In genomic region chr12:47035459-47035858, GRCh38 we compare ENCODE assay signal across 27 cellular contexts. TPM values are rescaled to one million over a fixed set of nuclear protein-coding genes. Genes with fewer than 3 reads are reported as not detected.
DNase-seq lines count a peak whose midpoint lies in the region; ATAC-seq and TF ChIP-seq lines count a peak whose summit lies in the region.
"Had no signal": no experiment of that assay in that cellular context is flagged by ENCODE, and none has a peak within 500 bp of the region (broad histone marks: within the 10 kb centered on the region; RNA-seq: fewer than 3 reads in every experiment).

No MANE protein-coding gene starts in this region.

- no peak overlapping the region for H2AK9ac ChIP-seq in IMR-90 (replicated peaks; ENCODE audit: low read depth, low read length, poor library complexity)

- no peak overlapping the region for H2AK5ac ChIP-seq in IMR-90 (ENCODE audit: low read depth, low read length)
- peak overlapping the region; percentile 78 for H2AK5ac ChIP-seq in mesenchymal stem cell (ENCODE audit: low read length, severe bottlenecking)

- dilution Hi-C loops in IMR-90 (cut with HindIII; ENCODE audit: low sequenced_read_pairs, unreplicated experiment) = no loop called here

- H3K27ac Mint-ChIP-seq in WTC11 (no peak overlapping the region), Caco-2 (ENCODE audit: unreplicated experiment) (no peak overlapping the region)
- H3K27ac Mint-ChIP-seq: activated CD4-positive, alpha-beta memory T cell treated with anti-CD3 and anti-CD28 coated beads for 36 hours; activated naive CD4-positive, alpha-beta T cell treated with anti-CD3 and anti-CD28 coated beads, Interleukin-2, amount 10 ng/mL, durations not matched to agents 7 days and 5 days had no signal

- no peak for TF ChIP-seq POLR2A in IMR-90 (IDR thresholded peaks at IDR 0.05; ENCODE audit: low read depth, low read length)
- TF ChIP-seq POLR2A in gastroesophageal sphincter (IDR thresholded peaks at IDR 0.05) = no peak

- no peak overlapping the region for H2BK12ac ChIP-seq in mesenchymal stem cell (ENCODE audit: low read length in 2 of 2)

- H2BK15ac ChIP-seq in IMR-90 (ENCODE audit: low read depth, low read length) (0 out of 3 replicates have a peak overlapping the region, but pooled peaks have one; percentile 21), mesenchymal stem cell (ENCODE audit: low read depth, poor library complexity, severe bottlenecking) (no peak overlapping the region)

- H4K91ac ChIP-seq in IMR-90 (ENCODE audit: insufficient read depth, low read depth, low read length) (no peak overlapping the region; the same call in 1 of the 2 replicates), mesenchymal stem cell (ENCODE audit: low read length) (no peak overlapping the region)

- H3K9me3 Mint-ChIP-seq in WTC11 = no peaks in the 10 kb centered on the region
- peaks cover 39% of the 10 kb centered on the region for H3K9me3 Mint-ChIP-seq in Caco-2 (ENCODE audit: unreplicated experiment)
- H3K9me3 Mint-ChIP-seq: activated CD4-positive, alpha-beta memory T cell treated with anti-CD3 and anti-CD28 coated beads for 36 hours; activated naive CD4-positive, alpha-beta T cell treated with anti-CD3 and anti-CD28 coated beads, Interleukin-2, amount 10 ng/mL, durations not matched to agents 7 days and 5 days had no signal

- H3K27me3 ChIP-seq in IMR-90 (ENCODE audit: control insufficient read depth, insufficient read depth, low read length) (no peaks in the 10 kb centered on the region), mesenchymal stem cell (ENCODE audit: control insufficient read depth in 1 of 2, insufficient read depth in 1 of 2, low read length in 2 of 2) (no peaks in the 10 kb centered on the region), Caco-2 (replicated peaks; ENCODE audit: control insufficient read depth, insufficient read depth, low read length) (no peaks in the 10 kb centered on the region), gastroesophageal sphincter (no peaks in the 10 kb centered on the region)
- H3K27me3 ChIP-seq: neutrophil had no signal

- H4K8ac ChIP-seq in IMR-90 (ENCODE audit: low read depth in 2 of 2, low read length in 2 of 2) (no peak overlapping the region), mesenchymal stem cell (ENCODE audit: low read length) (no peak overlapping the region)

- intact Hi-C loops in IMR-90 (cut with micrococcal nuclease) = loop anchor here (10.0 kb wide), 1 partner anchor 739 kb away; the partner anchor contains the start of gene SLC48A1
- intact Hi-C loops in Caco-2 (cut with micrococcal nuclease; ENCODE audit: unreplicated experiment) = no loop called here

- 100% methylated on average over 1 of the region's 3 CpGs; no CpG with 5 or more reads in 1 of the 2 experiments for WGBS in IMR-90 (ENCODE audit: extremely low coverage in 2 of 2, insufficient read length in 1 of 2), 2 experiments
- 100% methylated on average over 2 of the region's 3 CpGs for WGBS in mesenchymal stem cell
- 43 to 61% methylated on average over 1 to 2 of the region's 3 CpGs for WGBS in gastroesophageal sphincter (ENCODE audit: low coverage in 1 of 2), 2 donors

- H3K36me3 Mint-ChIP-seq in WTC11 (no peaks in the 10 kb centered on the region), Caco-2 (ENCODE audit: insufficient read depth, unreplicated experiment) (peaks cover 7% of the 10 kb centered on the region)
- H3K36me3 Mint-ChIP-seq: activated CD4-positive, alpha-beta memory T cell treated with anti-CD3 and anti-CD28 coated beads for 36 hours; activated naive CD4-positive, alpha-beta T cell treated with anti-CD3 and anti-CD28 coated beads, Interleukin-2, amount 10 ng/mL, durations not matched to agents 7 days and 5 days; CD4-positive, CD25-positive, alpha-beta regulatory T cell had no signal

- no peaks in the 10 kb centered on the region for H4K20me1 ChIP-seq in IMR-90 (ENCODE audit: insufficient read depth, low read length)

- peak overlapping the region; percentile 34; the same call in 1 of the 2 replicates for H2BK20ac ChIP-seq in IMR-90 (ENCODE audit: low read depth, low read length)

- POLR2A ChIA-PET in IMR-90 (lab: Charles Lee; ENCODE audit: unreplicated experiment) (no interaction called here), WTC11 (lab: Charles Lee) (no interaction called here), Caco-2 (lab: Charles Lee) (no interaction called here)

- H3K4me1 Mint-ChIP-seq in WTC11 (peaks cover 33% of the 10 kb centered on the region), Caco-2 (ENCODE audit: low read depth, unreplicated experiment) (peaks cover 62% of the 10 kb centered on the region)

- DNase-seq in DMS53 treated with DMSO at 0.1 percent for 48 hours (lab: John Stamatoyannopoulos, UW; ENCODE audit: unreplicated experiment) (peak; percentile 39), IMR-90 (no peak), WTC11 (ENCODE audit: low spot score) (no peak), mesenchymal stem cell (no peak), Caco-2 (no peak)
- DNase-seq: activated CD4-positive, alpha-beta memory T cell treated with anti-CD3 and anti-CD28 coated beads for 36 hours; activated CD8-positive, alpha-beta memory T cell treated with anti-CD3 and anti-CD28 coated beads, Interleukin-2, amount 50 U/mL, for 48 hours; activated naive CD4-positive, alpha-beta T cell treated with anti-CD3 and anti-CD28 coated beads, Interleukin-2, amount 10 ng/mL, durations not matched to agents 7 days and 5 days; CD4-positive, CD25-positive, alpha-beta regulatory T cell; DMS 273 treated with DMSO at 0.1 percent for 48 hours; effector memory CD4-positive, alpha-beta T cell; foreskin melanocyte; H7; mesendoderm; NCI-H1417 treated with DMSO at 0.1 percent for 48 hours; NCI-H510A; RPMI8226; stimulated activated naive CD4-positive, alpha-beta T cell treated with Interleukin-2 at 50 U/mL for 16 hours; T-helper 1 cell had no signal

- H3K4me3 Mint-ChIP-seq in WTC11 (no peak overlapping the region), Caco-2 (ENCODE audit: unreplicated experiment) (no peak overlapping the region)
- H3K4me3 Mint-ChIP-seq: activated CD4-positive, alpha-beta memory T cell treated with anti-CD3 and anti-CD28 coated beads for 36 hours; activated naive CD4-positive, alpha-beta T cell treated with anti-CD3 and anti-CD28 coated beads, Interleukin-2, amount 10 ng/mL, durations not matched to agents 7 days and 5 days; CD4-positive, CD25-positive, alpha-beta regulatory T cell had no signal

- H3K9me3 ChIP-seq in IMR-90 (ENCODE audit: control insufficient read depth, insufficient read depth, low read length) = no peaks in the 10 kb centered on the region
- H3K9me3 ChIP-seq in mesenchymal stem cell (ENCODE audit: control insufficient read depth, low read length) = no peaks in the 10 kb centered on the region
- peaks cover 16% of the 10 kb centered on the region for H3K9me3 ChIP-seq in Caco-2
- H3K9me3 ChIP-seq in gastroesophageal sphincter = no peaks in the 10 kb centered on the region
- H3K9me3 ChIP-seq: neutrophil had no signal

- H2BK5ac ChIP-seq in IMR-90 (ENCODE audit: low read depth, low read length, poor library complexity, severe bottlenecking) = no peak overlapping the region
- no peak overlapping the region for H2BK5ac ChIP-seq in mesenchymal stem cell (ENCODE audit: low read depth, low read length, poor library complexity, severe bottlenecking)

- H2AFZ ChIP-seq in IMR-90 (replicated peaks; ENCODE audit: low read length, poor library complexity) (no peak overlapping the region), mesenchymal stem cell (ENCODE audit: low read depth, low read length) (no peak overlapping the region)

- H3K9ac ChIP-seq in IMR-90 (ENCODE audit: low read depth, low read length) (no peak overlapping the region), mesenchymal stem cell (ENCODE audit: low read length) (no peak overlapping the region)

- TF ChIP-seq RAD21 in IMR-90 (IDR thresholded peaks at IDR 0.05; ENCODE audit: low read length) = no peak

- 0 out of 2 replicates have a peak overlapping the region, but pooled peaks have one; percentile 19 for H3K14ac ChIP-seq in IMR-90 (replicated peaks; ENCODE audit: low read depth, low read length)
- H3K14ac ChIP-seq in mesenchymal stem cell (ENCODE audit: low read length in 2 of 2) = no peak overlapping the region

- H3K4me2 ChIP-seq in IMR-90 (ENCODE audit: low read depth, low read length) (no peak overlapping the region), mesenchymal stem cell (ENCODE audit: low read length, poor library complexity, severe bottlenecking) (no peak overlapping the region)

- no peak for TF ChIP-seq EP300 in gastroesophageal sphincter (IDR thresholded peaks at IDR 0.05)

- peaks cover 5% of the 10 kb centered on the region; the same call in 1 of the 2 replicates for H3K9me1 ChIP-seq in IMR-90 (ENCODE audit: insufficient read depth, low read length)

- H3K27me3 Mint-ChIP-seq in WTC11 (ENCODE audit: low read depth) = no peaks in the 10 kb centered on the region
- H3K27me3 Mint-ChIP-seq in Caco-2 (ENCODE audit: insufficient read depth, unreplicated experiment) = no peaks in the 10 kb centered on the region
- H3K27me3 Mint-ChIP-seq: activated CD4-positive, alpha-beta memory T cell treated with anti-CD3 and anti-CD28 coated beads for 36 hours; activated naive CD4-positive, alpha-beta T cell treated with anti-CD3 and anti-CD28 coated beads, Interleukin-2, amount 10 ng/mL, durations not matched to agents 7 days and 5 days had no signal

- H3K18ac ChIP-seq in IMR-90 (ENCODE audit: low read depth, low read length) (no peak overlapping the region), mesenchymal stem cell (ENCODE audit: low read depth in 1 of 2, low read length in 2 of 2) (no peak overlapping the region)

- H3K23ac ChIP-seq in IMR-90 (ENCODE audit: low read depth, low read length) (no peak overlapping the region), mesenchymal stem cell (ENCODE audit: low read length in 2 of 2) (no peak overlapping the region)

- H3K36me3 ChIP-seq in IMR-90 (ENCODE audit: control insufficient read depth, insufficient read depth, low read length) (no peaks in the 10 kb centered on the region), mesenchymal stem cell (ENCODE audit: control insufficient read depth in 1 of 2, insufficient read depth in 2 of 2, low read depth in 1 of 2, low read length in 2 of 2) (no peaks in the 10 kb centered on the region), Caco-2 (ENCODE audit: control insufficient read depth, insufficient read depth, low read length) (no peaks in the 10 kb centered on the region), gastroesophageal sphincter (no peaks in the 10 kb centered on the region)
- H3K36me3 ChIP-seq: neutrophil had no signal

- in situ Hi-C loops in IMR-90 (cut with MboI; ENCODE audit: low sequenced_read_pairs) = loop anchor here (10.0 kb wide), 1 partner anchor 649 kb away; no protein-coding TSS in a partner anchor

- no peaks in the 10 kb centered on the region for H3K79me1 ChIP-seq in IMR-90 (ENCODE audit: low read depth in 1 of 2, low read length in 2 of 2)
- H3K79me1 ChIP-seq in mesenchymal stem cell (replicated peaks; ENCODE audit: low read length, poor library complexity, severe bottlenecking) = peaks cover 3% of the 10 kb centered on the region

- H3K4me3 ChIP-seq in IMR-90 (ENCODE audit: insufficient read depth, low read depth, low read length) (no peak overlapping the region), mesenchymal stem cell (ENCODE audit: insufficient read depth in 1 of 2, low read depth in 1 of 2, low read length in 2 of 2) (no peak overlapping the region), Caco-2 (ENCODE audit: low read depth, low read length) (no peak overlapping the region), gastroesophageal sphincter (no peak overlapping the region)
- H3K4me3 ChIP-seq: coronary artery had no signal

- H3K4ac ChIP-seq in IMR-90 (ENCODE audit: low read depth, low read length) (peak overlapping the region; percentile 24; the same call in 1 of the 2 replicates), mesenchymal stem cell (ENCODE audit: low read depth in 1 of 2, low read length in 2 of 2) (no peak overlapping the region)

- CTCF ChIA-PET in IMR-90 (lab: Yijun Ruan, JAX) (interaction anchor here (1.6 kb wide), 1 partner anchor 268 kb away, joined by 3 read pairs; no protein-coding TSS in a partner anchor), WTC11 (lab: Charles Lee) (interaction anchor here (1.0 to 4.5 kb wide), 3 partner anchors 15 to 373 kb away, joined by 3 to 53 read pairs (median 3); no protein-coding TSS in a partner anchor), Caco-2 (lab: Charles Lee) (no interaction called here)

- ATAC-seq in IMR-90 (ENCODE audit: low read depth) (no peak), WTC11 (peak; percentile 21; the same call in 1 of the 2 replicates), HG02759 (IDR thresholded peaks at IDR 0.05; ENCODE audit: unreplicated experiment) (no peak), GM18502 (IDR thresholded peaks at IDR 0.05; ENCODE audit: poor library complexity, unreplicated experiment) (no peak), gastroesophageal sphincter (no peak)
- ATAC-seq: activated CD4-positive, CD25-positive, alpha-beta regulatory T cell treated with anti-CD3 and anti-CD28 coated beads, Interleukin-2, amount 50 U/mL, for 24 hours; left lobe of liver; sciatic nerve had no signal

- BruUV-seq in IMR-90 (replicated peaks; lab: Mats Ljungman, UMichigan) = no TSS peak
- BruUV-seq in Caco-2 (replicated peaks; lab: Mats Ljungman, UMichigan) = no TSS peak

- H2BK120ac ChIP-seq in IMR-90 (ENCODE audit: low read depth, low read length) (peak overlapping the region; percentile 36; the same call in 1 of the 2 replicates), mesenchymal stem cell (ENCODE audit: low read depth, low read length) (no peak overlapping the region)

- H3K56ac ChIP-seq in IMR-90 (ENCODE audit: extremely low read depth, insufficient read depth, low read length) = no peak overlapping the region

- H3K4me1 ChIP-seq in IMR-90 (ENCODE audit: control insufficient read depth, insufficient read depth, low read length) (peaks cover 6% of the 10 kb centered on the region), mesenchymal stem cell (ENCODE audit: control insufficient read depth, insufficient read depth, low read depth, low read length) (peaks cover 5% of the 10 kb centered on the region), Caco-2 (peaks cover 29% of the 10 kb centered on the region), gastroesophageal sphincter (peaks cover 0 to 6% (median 0%) of the 10 kb centered on the region in 3 donors)

- no peak overlapping the region for H3K27ac ChIP-seq in IMR-90 (ENCODE audit: insufficient read depth, low read length)
- no peak overlapping the region for H3K27ac ChIP-seq in mesenchymal stem cell (ENCODE audit: low read length, poor library complexity, severe bottlenecking)
- no peak overlapping the region for H3K27ac ChIP-seq in gastroesophageal sphincter
- H3K27ac ChIP-seq: coronary artery, neutrophil had no signal

- TF ChIP-seq CTCF in IMR-90 (conservative IDR thresholded peaks at IDR 0.05; ENCODE audit: low read depth, low read length) (no peak), WTC11 (IDR thresholded peaks at IDR 0.05) (no peak), Caco-2 (IDR thresholded peaks at IDR 0.05; ENCODE audit: insufficient read depth in 1 of 2, low read depth in 1 of 2, low read length in 1 of 2, severe bottlenecking in 1 of 2, unreplicated experiment in 1 of 2) (no peak), gastroesophageal sphincter (IDR thresholded peaks at IDR 0.05) (no peak)

- H4K5ac ChIP-seq in IMR-90 (ENCODE audit: low read depth, low read length) = no peak overlapping the region

RNA-seq across cellular contexts. Expression of gene PCED1B, which starts 44.0 kb away (rescaled TPM):
- 0.28 and 0.36 TPM in 2 replicates for total RNA-seq in IMR-90 (2012; rRNA removed)
- polyA plus RNA-seq in IMR-90 (2012; rRNA removed) = 2.0 and 2.6 TPM in 2 replicates
- polyA plus RNA-seq in IMR-90 (2012; cell fraction: cytosol; rRNA removed) = 1.4 and 2.1 TPM in 2 replicates
- polyA plus RNA-seq in IMR-90 (2012; cell fraction: nucleus; rRNA removed; ENCODE audit: low replicate concordance) = 5.1 and 8.9 TPM in 2 replicates
- 5.9 to 6.7 TPM (median 6.6 TPM) in 3 replicates for total RNA-seq in WTC11 (2021)
- polyA plus RNA-seq in mesenchymal stem cell (2013, experiment 1 of 2) = 3.0 TPM
- polyA plus RNA-seq in mesenchymal stem cell (2013, experiment 2 of 2) = 2.4 TPM
- 7.0 and 7.8 TPM in 2 replicates for total RNA-seq in Caco-2 (2022)
- 1 to 10 TPM in 2 of 4 donors, under 1 TPM in 1, not detected in 1; 0.22 to 2.7 (median 1.7) TPM for total RNA-seq in gastroesophageal sphincter

RNA-seq across cellular contexts. Expression of gene AMIGO2, which starts 44.3 kb away (rescaled TPM):
- 31.7 and 32.6 TPM in 2 replicates for total RNA-seq in IMR-90 (2012; rRNA removed)
- 17.1 and 20.1 TPM in 2 replicates for polyA plus RNA-seq in IMR-90 (2012; rRNA removed)
- 4.4 and 5.0 TPM in 2 replicates for polyA plus RNA-seq in IMR-90 (2012; cell fraction: cytosol; rRNA removed)
- polyA plus RNA-seq in IMR-90 (2012; cell fraction: nucleus; rRNA removed; ENCODE audit: low replicate concordance) = 5.1 and 26.1 TPM in 2 replicates
- 4.0 to 6.5 TPM (median 4.9 TPM) in 3 replicates for total RNA-seq in WTC11 (2021)
- 13.2 TPM for polyA plus RNA-seq in mesenchymal stem cell (2013, experiment 1 of 2)
- polyA plus RNA-seq in mesenchymal stem cell (2013, experiment 2 of 2) = 13.5 TPM
- 1.6 and 1.9 TPM in 2 replicates for total RNA-seq in Caco-2 (2022)
- 1 to 10 TPM; 1.4 to 8.1 (median 3.6) TPM for total RNA-seq in gastroesophageal sphincter
